Comparison of ENCODE assay signal across 10 cellular contexts in the genomic region with DNA sequence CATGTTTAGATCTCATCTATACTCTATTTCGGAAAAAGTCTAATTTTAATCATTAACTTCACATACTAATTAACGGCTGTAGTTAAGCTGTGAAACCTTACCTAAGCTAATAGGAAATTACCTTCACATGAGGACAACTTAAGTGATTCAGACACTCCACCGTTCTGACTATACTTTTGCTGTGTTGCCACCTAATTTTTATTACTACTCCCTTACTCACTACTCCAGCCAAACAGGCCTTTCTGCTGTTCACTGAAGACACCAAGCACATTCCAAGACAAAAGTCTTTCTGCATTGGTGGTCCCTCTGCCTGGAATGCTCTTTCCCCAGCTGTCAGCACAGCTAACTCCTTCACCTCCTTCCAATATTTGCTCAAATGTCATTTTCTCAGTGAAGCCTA. TPM values are rescaled to one million over a fixed set of nuclear protein-coding genes. Genes with fewer than 3 reads are reported as not detected.
A peak's percentile ranks its signal among the peaks of the same experiment; 100 is the strongest.
DNase-seq lines count a peak whose midpoint lies in the region; ATAC-seq lines count a peak whose summit lies in the region.
"Had no signal": no experiment of that assay in that cellular context is flagged by ENCODE, and none has a peak within 500 bp of the region (broad histone marks: within the 10 kb centered on the region; RNA-seq: fewer than 3 reads in every experiment).

No MANE protein-coding gene starts in this region.

- intact Hi-C loops in activated CD4-positive, alpha-beta T cell treated with anti-CD3 and anti-CD28 coated beads for 36 hours (cut with DNase I, micrococcal nuclease) = loop anchor here (2.0 to 10.0 kb wide), 6 partner anchors 174 to 1379 kb away; a partner anchor contains a TSS
- intact Hi-C loops in activated T-helper 1 cell treated with anti-CD3 and anti-CD28 coated beads, Interleukin-12 subunit alpha, Interleukin-12 subunit beta, Interleukin-2, Interleukin-4 antibody, amounts not matched to agents 30 ng/mL and 10 ng/mL and 1 ng/mL, durations not matched to agents 14 hours and 24 hours and 36 hours (cut with micrococcal nuclease) = loop anchor here (2.0 to 5.0 kb wide), 4 partner anchors 175 to 1379 kb away; a partner anchor contains a TSS

- no peak overlapping the region for H3K27ac ChIP-seq in iPS-18a (ENCODE audit: low read length)

- CTCF ChIA-PET in activated CD4-positive, alpha-beta T cell treated with anti-CD3 and anti-CD28 coated beads for 36 hours (lab: Charles Lee) = interaction anchor here (1.1 kb wide), 1 partner anchor 24 kb away, joined by 6 read pairs; no protein-coding TSS in a partner anchor

- peaks cover 18% of the 10 kb centered on the region for H3K4me1 Mint-ChIP-seq in activated CD4-positive, alpha-beta T cell treated with anti-CD3 and anti-CD28 coated beads for 36 hours
- peaks cover 29% of the 10 kb centered on the region for H3K4me1 Mint-ChIP-seq in activated T-helper 1 cell treated with anti-CD3 and anti-CD28 coated beads, Interleukin-12 subunit alpha, Interleukin-12 subunit beta, Interleukin-2, Interleukin-4 antibody, amounts not matched to agents 30 ng/mL and 10 ng/mL and 1 ng/mL, durations not matched to agents 14 hours and 24 hours and 36 hours (ENCODE audit: low read depth)
- H3K4me1 Mint-ChIP-seq in stimulated activated memory B cell treated with anti-CD40 and anti-IgM and Interleukin-4, amounts not matched to agents 10 μg/mL and 1 μg/mL and 100 μg/mL, for 72 hours = peaks cover 31% of the 10 kb centered on the region

- H3K9me3 Mint-ChIP-seq in activated CD4-positive, alpha-beta T cell treated with anti-CD3 and anti-CD28 coated beads for 36 hours (ENCODE audit: low read depth) = peaks cover 14% of the 10 kb centered on the region
- H3K9me3 Mint-ChIP-seq in activated T-helper 1 cell treated with anti-CD3 and anti-CD28 coated beads, Interleukin-12 subunit alpha, Interleukin-12 subunit beta, Interleukin-2, Interleukin-4 antibody, amounts not matched to agents 30 ng/mL and 10 ng/mL and 1 ng/mL, durations not matched to agents 14 hours and 24 hours and 36 hours = peaks cover 3% of the 10 kb centered on the region
- H3K9me3 Mint-ChIP-seq in stimulated activated memory B cell treated with anti-CD40 and anti-IgM and Interleukin-4, amounts not matched to agents 10 μg/mL and 1 μg/mL and 100 μg/mL, for 72 hours = peaks cover 21% of the 10 kb centered on the region

- H3K36me3 Mint-ChIP-seq in activated CD4-positive, alpha-beta T cell treated with anti-CD3 and anti-CD28 coated beads for 36 hours (ENCODE audit: low read depth) = peaks cover 51% of the 10 kb centered on the region
- H3K36me3 Mint-ChIP-seq in activated T-helper 1 cell treated with anti-CD3 and anti-CD28 coated beads, Interleukin-12 subunit alpha, Interleukin-12 subunit beta, Interleukin-2, Interleukin-4 antibody, amounts not matched to agents 30 ng/mL and 10 ng/mL and 1 ng/mL, durations not matched to agents 14 hours and 24 hours and 36 hours (ENCODE audit: low read depth) = peaks cover 43% of the 10 kb centered on the region
- peaks cover 57% of the 10 kb centered on the region for H3K36me3 Mint-ChIP-seq in stimulated activated memory B cell treated with anti-CD40 and anti-IgM and Interleukin-4, amounts not matched to agents 10 μg/mL and 1 μg/mL and 100 μg/mL, for 72 hours

- H3K4me3 ChIP-seq in iPS-18a (ENCODE audit: low read length) = peak overlapping the region; percentile 77

- ATAC-seq in activated CD4-positive, alpha-beta T cell treated with anti-CD3 and anti-CD28 coated beads for 36 hours = no peak
- ATAC-seq in stimulated activated memory B cell treated with anti-CD40 and anti-IgM and Interleukin-4, amounts not matched to agents 10 μg/mL and 1 μg/mL and 100 μg/mL, for 72 hours = no peak
- ATAC-seq in HG02623 (IDR thresholded peaks at IDR 0.05; ENCODE audit: unreplicated experiment) = no peak

- peaks cover 15% of the 10 kb centered on the region for H3K4me1 ChIP-seq in iPS-18a (ENCODE audit: control insufficient read depth, low read depth, low read length)

- H3K9ac ChIP-seq in iPS-18a (ENCODE audit: low read length) = no peak overlapping the region

- peaks cover 29% of the 10 kb centered on the region for H3K36me3 ChIP-seq in iPS-18a (ENCODE audit: control insufficient read depth, low read depth, low read length)

- H3K27me3 ChIP-seq in iPS-18a (ENCODE audit: control insufficient read depth, insufficient read depth, low read length) = no peaks in the 10 kb centered on the region

- H3K4me3 Mint-ChIP-seq in activated CD4-positive, alpha-beta T cell treated with anti-CD3 and anti-CD28 coated beads for 36 hours = peak overlapping the region; percentile 83
- H3K4me3 Mint-ChIP-seq in activated T-helper 1 cell treated with anti-CD3 and anti-CD28 coated beads, Interleukin-12 subunit alpha, Interleukin-12 subunit beta, Interleukin-2, Interleukin-4 antibody, amounts not matched to agents 30 ng/mL and 10 ng/mL and 1 ng/mL, durations not matched to agents 14 hours and 24 hours and 36 hours = peak overlapping the region; percentile 93
- H3K4me3 Mint-ChIP-seq in stimulated activated memory B cell treated with anti-CD40 and anti-IgM and Interleukin-4, amounts not matched to agents 10 μg/mL and 1 μg/mL and 100 μg/mL, for 72 hours = peak overlapping the region; percentile 83

- POLR2A ChIA-PET in activated CD4-positive, alpha-beta T cell treated with anti-CD3 and anti-CD28 coated beads for 36 hours (lab: Charles Lee) = no interaction called here

- H3K27me3 Mint-ChIP-seq in activated CD4-positive, alpha-beta T cell treated with anti-CD3 and anti-CD28 coated beads for 36 hours = peaks cover 12% of the 10 kb centered on the region
- H3K27me3 Mint-ChIP-seq in activated T-helper 1 cell treated with anti-CD3 and anti-CD28 coated beads, Interleukin-12 subunit alpha, Interleukin-12 subunit beta, Interleukin-2, Interleukin-4 antibody, amounts not matched to agents 30 ng/mL and 10 ng/mL and 1 ng/mL, durations not matched to agents 14 hours and 24 hours and 36 hours (ENCODE audit: insufficient read depth) = peaks cover 9% of the 10 kb centered on the region
- peaks cover 17% of the 10 kb centered on the region for H3K27me3 Mint-ChIP-seq in stimulated activated memory B cell treated with anti-CD40 and anti-IgM and Interleukin-4, amounts not matched to agents 10 μg/mL and 1 μg/mL and 100 μg/mL, for 72 hours

- peak overlapping the region; percentile 90 for H3K27ac Mint-ChIP-seq in activated CD4-positive, alpha-beta T cell treated with anti-CD3 and anti-CD28 coated beads for 36 hours
- no peak overlapping the region for H3K27ac Mint-ChIP-seq in activated T-helper 1 cell treated with anti-CD3 and anti-CD28 coated beads, Interleukin-12 subunit alpha, Interleukin-12 subunit beta, Interleukin-2, Interleukin-4 antibody, amounts not matched to agents 30 ng/mL and 10 ng/mL and 1 ng/mL, durations not matched to agents 14 hours and 24 hours and 36 hours
- peak overlapping the region; percentile 92 for H3K27ac Mint-ChIP-seq in stimulated activated memory B cell treated with anti-CD40 and anti-IgM and Interleukin-4, amounts not matched to agents 10 μg/mL and 1 μg/mL and 100 μg/mL, for 72 hours

- H3K9me3 ChIP-seq in iPS-18a (ENCODE audit: control insufficient read depth, low read depth, low read length) = no peaks in the 10 kb centered on the region

- DNase-seq in activated CD4-positive, alpha-beta T cell treated with anti-CD3 and anti-CD28 coated beads for 36 hours = no peak
- DNase-seq in activated CD4-positive, alpha-beta T cell treated with anti-CD3 and anti-CD28 coated beads, Interleukin-2, amount 50 U/mL, for 4 hours = no peak
- no peak for DNase-seq in activated T-helper 1 cell treated with anti-CD3 and anti-CD28 coated beads, Interleukin-12 subunit alpha, Interleukin-12 subunit beta, Interleukin-2, Interleukin-4 antibody, amounts not matched to agents 30 ng/mL and 10 ng/mL and 1 ng/mL, durations not matched to agents 14 hours and 24 hours and 36 hours (ENCODE audit: low spot score)
- DNase-seq in GM19238 (ENCODE audit: insufficient read length, low spot score) (no peak), AML-193 (lab: John Stamatoyannopoulos, UW) (no peak)
- DNase-seq: erythroblast; stimulated activated CD4-positive, alpha-beta T cell treated with anti-CD3 and anti-CD28 coated beads, Interleukin-4, amount 100 ng/mL, for 4 hours had no signal

RNA-seq across cellular contexts. Expression of a gene that starts 1.3 kb away (rescaled TPM):
- total RNA-seq in activated CD4-positive, alpha-beta T cell treated with anti-CD3 and anti-CD28 coated beads for 36 hours = 10 to 100 TPM; 15.8 to 16.5 TPM
- 18.2 and 20.7 TPM in 2 replicates for total RNA-seq in activated T-helper 1 cell treated with anti-CD3 and anti-CD28 coated beads, Interleukin-12 subunit alpha, Interleukin-12 subunit beta, Interleukin-2, Interleukin-4 antibody, amounts not matched to agents 30 ng/mL and 10 ng/mL and 1 ng/mL, durations not matched to agents 14 hours and 24 hours and 36 hours

RNA-seq across cellular contexts. Expression of a gene that starts 57.4 kb away (rescaled TPM):
- under 1 TPM in 1 of 2 experiments, not detected in 1; 0.32 TPM for total RNA-seq in activated CD4-positive, alpha-beta T cell treated with anti-CD3 and anti-CD28 coated beads for 36 hours
- total RNA-seq in activated T-helper 1 cell treated with anti-CD3 and anti-CD28 coated beads, Interleukin-12 subunit alpha, Interleukin-12 subunit beta, Interleukin-2, Interleukin-4 antibody, amounts not matched to agents 30 ng/mL and 10 ng/mL and 1 ng/mL, durations not matched to agents 14 hours and 24 hours and 36 hours = 0.17 TPM in 1 of 2 replicates, not detected in the other
